In the genomic region with DNA sequence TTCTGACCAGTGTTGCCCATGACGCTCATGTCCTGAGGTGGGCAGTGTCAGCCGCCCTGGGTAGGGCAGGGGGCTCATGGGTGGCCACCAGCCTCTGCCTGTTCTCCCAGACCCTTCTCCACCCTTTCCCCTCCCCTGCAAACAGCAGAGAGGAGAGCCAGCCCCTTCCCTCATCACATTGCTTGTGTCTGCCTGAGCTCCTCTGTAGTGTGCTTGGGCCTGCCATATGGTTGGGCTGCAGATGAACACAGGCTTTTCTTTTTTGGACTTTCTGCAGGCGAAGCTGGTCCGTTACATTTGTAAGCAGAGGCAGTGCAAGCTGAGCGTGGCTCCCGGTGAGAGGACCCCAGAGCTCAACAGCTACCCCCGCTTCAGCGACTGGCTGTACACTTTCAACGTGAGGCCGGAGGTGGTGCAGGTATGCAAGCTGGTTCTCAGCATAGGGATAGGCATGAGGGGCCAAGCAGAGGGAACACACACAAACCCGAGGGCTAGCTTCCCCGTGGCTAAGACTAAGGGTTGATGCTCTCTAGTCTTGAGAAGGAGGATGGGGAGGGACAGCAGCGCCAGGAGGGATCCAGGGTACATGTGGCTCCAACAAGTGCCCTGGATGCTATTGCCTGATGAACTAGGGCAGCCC, we compare ENCODE assay signal across 15 cellular contexts.
"Had no signal": no experiment of that assay in that cellular context is flagged by ENCODE, and none has a peak within 500 bp of the region (broad histone marks: within the 10 kb centered on the region; RNA-seq: fewer than 3 reads in every experiment).

No MANE protein-coding gene starts in this region.

- H3K9me3 ChIP-seq: mucosa of descending colon, sigmoid colon had no signal

- H3K36me3 Mint-ChIP-seq: natural killer cell had no signal

- H3K27ac ChIP-seq: sigmoid colon had no signal

- H3K4me3 ChIP-seq: coronary artery, mucosa of descending colon, sigmoid colon had no signal

- H3K4me3 Mint-ChIP-seq: activated CD8-positive, alpha-beta memory T cell treated with anti-CD3 and anti-CD28 coated beads, Interleukin-2, amount 10 ng/mL, durations not matched to agents 7 days and 5 days; activated naive CD8-positive, alpha-beta T cell treated with anti-CD3 and anti-CD28 coated beads, Interleukin-2, amount 10 ng/mL, durations not matched to agents 7 days and 5 days; activated T-cell treated with anti-CD3 and anti-CD28 coated beads, Interleukin-2, amount 50 U/mL, for 4 hours; natural killer cell had no signal

- H3K27me3 Mint-ChIP-seq: activated CD8-positive, alpha-beta memory T cell treated with anti-CD3 and anti-CD28 coated beads, Interleukin-2, amount 10 ng/mL, durations not matched to agents 7 days and 5 days; activated naive CD8-positive, alpha-beta T cell treated with anti-CD3 and anti-CD28 coated beads, Interleukin-2, amount 10 ng/mL, durations not matched to agents 7 days and 5 days had no signal

- ATAC-seq: activated CD8-positive, alpha-beta memory T cell treated with anti-CD3 and anti-CD28 coated beads, Interleukin-2, amount 10 ng/mL, durations not matched to agents 7 days and 5 days; activated T-cell treated with anti-CD3 and anti-CD28 coated beads, Interleukin-2, amount 50 U/mL, for 4 hours; mucosa of descending colon; natural killer cell had no signal

- H3K27ac Mint-ChIP-seq: activated CD8-positive, alpha-beta memory T cell treated with anti-CD3 and anti-CD28 coated beads, Interleukin-2, amount 10 ng/mL, durations not matched to agents 7 days and 5 days had no signal

- DNase-seq: activated CD4-positive, alpha-beta T cell treated with anti-CD3 and anti-CD28 coated beads, Interleukin-2, amount 50 U/mL, for 4 hours; activated CD4-positive, CD25-positive, alpha-beta regulatory T cell treated with anti-CD3 and anti-CD28 coated beads, Interleukin-2, amount 50 U/mL, for 72 hours; activated CD8-positive, alpha-beta memory T cell treated with anti-CD3 and anti-CD28 coated beads, Interleukin-2, amount 10 ng/mL, durations not matched to agents 7 days and 5 days; activated naive CD8-positive, alpha-beta T cell treated with anti-CD3 and anti-CD28 coated beads, Interleukin-2, amount 10 ng/mL, durations not matched to agents 7 days and 5 days; activated T-cell treated with anti-CD3 and anti-CD28 coated beads, Interleukin-2, amount 50 U/mL, for 4 hours; anterior cingulate cortex; effector CD8-positive, alpha-beta T cell; mammary epithelial cell; mucosa of descending colon; natural killer cell; sigmoid colon; stimulated activated CD4-positive, alpha-beta T cell treated with anti-CD3 and anti-CD28 coated beads, Interleukin-12 subunit alpha, Interleukin-12 subunit beta, amount 100 ng/mL, for 4 hours; stimulated activated CD4-positive, alpha-beta T cell treated with anti-CD3 and anti-CD28 coated beads, Interleukin-2, amount 100 ng/mL, for 48 hours; stimulated activated naive CD4-positive, alpha-beta T cell treated with Interleukin-2 at 50 U/mL for 16 hours had no signal

- H3K9me3 Mint-ChIP-seq: activated naive CD8-positive, alpha-beta T cell treated with anti-CD3 and anti-CD28 coated beads, Interleukin-2, amount 10 ng/mL, durations not matched to agents 7 days and 5 days; activated T-cell treated with anti-CD3 and anti-CD28 coated beads, Interleukin-2, amount 50 U/mL, for 4 hours; natural killer cell had no signal

- H3K27me3 ChIP-seq: sigmoid colon had no signal
